Comparison of ENCODE assay signal across 25 cellular contexts in genomic region chr7:23419160-23419559, GRCh38. TPM values are rescaled to one million over a fixed set of nuclear protein-coding genes. Genes with fewer than 3 reads are reported as not detected.
"Had no signal": no experiment of that assay in that cellular context is flagged by ENCODE, and none has a peak within 500 bp of the region (broad histone marks: within the 10 kb centered on the region; RNA-seq: fewer than 3 reads in every experiment).

No MANE protein-coding gene starts in this region.

- H3K27ac ChIP-seq: adrenal gland had no signal

- H3K36me3 Mint-ChIP-seq: activated naive CD8-positive, alpha-beta T cell treated with anti-CD3 and anti-CD28 coated beads, Interleukin-2, amount 10 ng/mL, durations not matched to agents 7 days and 5 days; IgD-negative memory B cell had no signal

- H3K4me3 Mint-ChIP-seq: activated CD8-positive, alpha-beta T cell treated with anti-CD3 and anti-CD28 coated beads for 36 hours; activated naive CD8-positive, alpha-beta T cell treated with anti-CD3 and anti-CD28 coated beads, Interleukin-2, amount 10 ng/mL, durations not matched to agents 7 days and 5 days; activated T-cell treated with anti-CD3 and anti-CD28 coated beads, Interleukin-2, amount 50 U/mL, for 72 hours; IgD-negative memory B cell; T-helper 1 cell treated with Interleukin-12 subunit alpha and Interleukin-12 subunit beta and Interleukin-4 antibody, amounts not matched to agents 30 μg/mL and 1 μg/mL, for 36 hours had no signal

- H3K9ac ChIP-seq: SK-N-SH had no signal

- H3K9me3 Mint-ChIP-seq: activated CD8-positive, alpha-beta T cell treated with anti-CD3 and anti-CD28 coated beads for 36 hours; activated naive CD8-positive, alpha-beta T cell treated with anti-CD3 and anti-CD28 coated beads, Interleukin-2, amount 10 ng/mL, durations not matched to agents 7 days and 5 days; activated T-cell treated with anti-CD3 and anti-CD28 coated beads, Interleukin-2, amount 50 U/mL, for 72 hours; IgD-negative memory B cell; T-helper 1 cell treated with Interleukin-12 subunit alpha and Interleukin-12 subunit beta and Interleukin-4 antibody, amounts not matched to agents 30 μg/mL and 1 μg/mL, for 36 hours had no signal

- FAIRE-seq: bronchial epithelial cell, TTC549 had no signal

- H3K27ac Mint-ChIP-seq: activated CD8-positive, alpha-beta T cell treated with anti-CD3 and anti-CD28 coated beads for 36 hours; activated naive CD8-positive, alpha-beta T cell treated with anti-CD3 and anti-CD28 coated beads, Interleukin-2, amount 10 ng/mL, durations not matched to agents 7 days and 5 days; activated T-cell treated with anti-CD3 and anti-CD28 coated beads, Interleukin-2, amount 50 U/mL, for 72 hours; IgD-negative memory B cell; T-helper 1 cell treated with Interleukin-12 subunit alpha and Interleukin-12 subunit beta and Interleukin-4 antibody, amounts not matched to agents 30 μg/mL and 1 μg/mL, for 36 hours had no signal

- H3K9me2 ChIP-seq: SK-N-SH had no signal

- H3K36me3 ChIP-seq: adrenal gland had no signal

- ATAC-seq: activated CD8-positive, alpha-beta T cell treated with anti-CD3 and anti-CD28 coated beads for 36 hours; Right ventricle myocardium inferior had no signal

- H3K4me3 ChIP-seq: adrenal gland had no signal

- DNase-seq: activated CD4-positive, CD25-positive, alpha-beta regulatory T cell; activated CD8-positive, alpha-beta memory T cell treated with anti-CD3 and anti-CD28 coated beads, Interleukin-2, amount 50 U/mL, for 4 hours; activated CD8-positive, alpha-beta T cell treated with anti-CD3 and anti-CD28 coated beads for 36 hours; activated naive CD4-positive, alpha-beta T cell treated with anti-CD3 and anti-CD28 coated beads, Interleukin-2, amount 50 U/mL, for 16 hours; activated naive CD8-positive, alpha-beta T cell treated with anti-CD3 and anti-CD28 coated beads, Interleukin-2, amount 10 ng/mL, durations not matched to agents 7 days and 5 days; activated T-cell treated with anti-CD3 and anti-CD28 coated beads, Interleukin-2, amount 50 U/mL, for 72 hours; adrenal gland; anterior cingulate cortex; central memory CD4-positive, alpha-beta T cell; KG1; NCI-H1092; NCI-H1417; NCI-H2029; NCI-H2107; NCI-H2171 treated with DMSO at 0.1 percent for 48 hours; NCI-H226; NCI-H526 treated with DMSO at 0.1 percent for 48 hours; NCI-H82; SK-N-SH; T1000 had no signal

- H3K9me3 ChIP-seq: adrenal gland, SK-N-SH had no signal

- H3K4me1 ChIP-seq: adrenal gland had no signal

RNA-seq across cellular contexts. Expression of gene IGF2BP3, which starts 51.1 kb away (rescaled TPM):
- total RNA-seq: Right ventricle myocardium inferior had no signal
